ENCODE assay signal across 1 cellular context in genomic region chr6:169751242-169752073, GRCh38.
TF ChIP-seq lines count a peak whose summit lies in the region.

TSS of gene DYNLT2 (minus strand) at chr6:169751572. CDS start at chr6:169751458, 114 bp downstream.
TSS of gene ERMARD (plus strand) at chr6:169751622. CDS start at chr6:169751658, 36 bp downstream.

TF ChIP-seq in A549, 52 proteins besides CTCF, POLR2A, EP300 and RAD21 (continued from another document):
- TF ChIP-seq E2F6 (IDR thresholded peaks at IDR 0.05; ENCODE audit: borderline replicate concordance, low read depth) (peak; percentile 69), MAZ (IDR thresholded peaks at IDR 0.05; ENCODE audit: borderline replicate concordance, low read depth, low read length) (0 out of 2 replicates have a peak, but pooled peaks have one; percentile 29), RFX5 (IDR thresholded peaks at IDR 0.05) (peak; percentile 13; the same call in 1 of the 2 replicates), CEBPB (IDR thresholded peaks at IDR 0.05) (no peak), JUN (IDR thresholded peaks at IDR 0.05) (peak; percentile 71 to 91)
TF ChIP-seq in A549: peak in this region for 13.
